ENCODE assay signal across 26 cellular contexts in genomic region chr7:156518466-156518865, GRCh38.
"Had no signal": no experiment of that assay in that cellular context is flagged by ENCODE, and none has a peak within 500 bp of the region (broad histone marks: within the 10 kb centered on the region; RNA-seq: fewer than 3 reads in every experiment).

No MANE protein-coding gene starts in this region.

- H3K27ac ChIP-seq: stomach, suprapubic skin, testis, thoracic aorta, thyroid gland, tibial artery, tibial nerve, transverse colon, upper lobe of left lung, uterus, vagina had no signal

- H3K4me3 ChIP-seq: stomach, suprapubic skin, testis, thoracic aorta, thyroid gland, tibial artery, tibial nerve, transverse colon, upper lobe of left lung, uterus, vagina had no signal

- FAIRE-seq: urothelium cell line had no signal

- H3K9me3 ChIP-seq: testis, thoracic aorta, thyroid gland, tibial nerve, transverse colon, upper lobe of left lung, uterus, vagina had no signal

- H3K4me1 ChIP-seq: stomach, suprapubic skin, testis, thyroid gland, tibial artery, tibial nerve, transverse colon, upper lobe of left lung, uterus, vagina had no signal

- H3K27me3 ChIP-seq: stomach, suprapubic skin, testis, thyroid gland, tibial artery, tibial nerve, transverse colon, upper lobe of left lung, uterus, vagina had no signal

- H3K36me3 ChIP-seq: stomach, suprapubic skin, thoracic aorta, thyroid gland, tibial artery, transverse colon, upper lobe of left lung, uterus, vagina had no signal

- ATAC-seq: stimulated activated effector memory CD8-positive, alpha-beta T cell treated with anti-CD3 and anti-CD28 coated beads, Interleukin-12 subunit alpha, Interleukin-12 subunit beta, amount 100 ng/mL, for 72 hours; stimulated activated memory B cell treated with anti-CD40 and anti-IgM and Interleukin-4, amounts not matched to agents 10 μg/mL and 1 μg/mL and 100 μg/mL, for 72 hours; stimulated activated naive B cell treated with anti-CD40 and anti-IgM and Interleukin-4, amounts not matched to agents 10 μg/mL and 1 μg/mL and 100 μg/mL, for 72 hours; stimulated activated naive CD8-positive, alpha-beta T cell treated with anti-CD3 and anti-CD28 coated beads, Interleukin-15, amount 100 ng/mL, for 72 hours; stimulated activated naive CD8-positive, alpha-beta T cell treated with anti-CD3 and anti-CD28 coated beads, Interleukin-15, Interleukin-2, amounts not matched to agents 100 U/mL and 50 U/mL, for 24 hours had no signal

- DNase-seq: stimulated activated CD4-positive, alpha-beta T cell treated with anti-CD3 and anti-CD28 coated beads, Interleukin-2, amount 100 ng/mL, for 48 hours; stimulated activated CD4-positive, alpha-beta T cell treated with anti-CD3 and anti-CD28 coated beads, Interleukin-4, amount 100 ng/mL, for 1 hour; stimulated activated CD4-positive, alpha-beta T cell treated with anti-CD3 and anti-CD28 coated beads, Interleukin-4, amount 100 ng/mL, for 24 hours; stimulated activated CD4-positive, alpha-beta T cell treated with anti-CD3 and anti-CD28 coated beads, Interleukin-4, amount 100 ng/mL, for 4 hours; stimulated activated CD8-positive, alpha-beta memory T cell treated with anti-CD3 and anti-CD28 coated beads, Interleukin-4, amount 100 ng/mL, for 48 hours; stimulated activated naive B cell treated with anti-CD40 and anti-IgM and Interleukin-4, amounts not matched to agents 10 μg/mL and 1 μg/mL and 100 μg/mL, for 72 hours; stimulated activated naive CD4-positive, alpha-beta T cell; stimulated activated naive CD4-positive, alpha-beta T cell treated with Interleukin-2 at 50 U/mL for 16 hours; stimulated activated naive CD8-positive, alpha-beta T cell treated with anti-CD3 and anti-CD28 coated beads, Interleukin-15, amount 100 ng/mL, for 72 hours; stimulated activated naive CD8-positive, alpha-beta T cell treated with anti-CD3 and anti-CD28 coated beads, Interleukin-15, Interleukin-2, amounts not matched to agents 100 U/mL and 50 U/mL, for 24 hours; stomach; substantia nigra; testis; thyroid gland; tibial artery; transverse colon; trophoblast cell; uterus had no signal
